Comparison of ENCODE assay signal across 10 cellular contexts in genomic region chr22:31586137-31586920, GRCh38.
DNase-seq lines count a peak whose midpoint lies in the region; ATAC-seq and TF ChIP-seq lines count a peak whose summit lies in the region.
"Had no signal": no experiment of that assay in that cellular context is flagged by ENCODE, and none has a peak within 500 bp of the region (broad histone marks: within the 10 kb centered on the region; RNA-seq: fewer than 3 reads in every experiment).

No MANE protein-coding gene starts in this region.

- H3K27me3 ChIP-seq in brain microvascular endothelial cell (replicated peaks) (no peaks in the 10 kb centered on the region), lung (ENCODE audit: control insufficient read depth, insufficient read depth) (no peaks in the 10 kb centered on the region)

- H3K4me3 ChIP-seq in brain microvascular endothelial cell (ENCODE audit: low read depth, low read length) (no peak overlapping the region), lung (no peak overlapping the region)

- ATAC-seq in lung (ENCODE audit: insufficient read depth, low FRiP score) (peak; percentile 19), GM21619 (IDR thresholded peaks at IDR 0.05; ENCODE audit: unreplicated experiment) (no peak), left lobe of liver (no peak)

- DNase-seq in LHCN-M2 (ENCODE audit: low read depth): peak; percentile 61
- peak; percentile 87 for DNase-seq in brain microvascular endothelial cell
- DNase-seq in lung (ENCODE audit: low spot score): no peak
- no peak for DNase-seq in NCI-H774 (lab: John Stamatoyannopoulos, UW)
- DNase-seq in left lobe of liver (ENCODE audit: low spot score): no peak
- no peak for DNase-seq in substantia nigra (lab: John Stamatoyannopoulos, UW)
- DNase-seq: effector CD4-positive, alpha-beta T cell; NCI-H526 treated with DMSO at 0.1 percent for 48 hours had no signal

- no peaks in the 10 kb centered on the region for H3K4me1 ChIP-seq in lung (ENCODE audit: control insufficient read depth in 2 of 2, insufficient read depth in 2 of 2, low read length in 2 of 2)

- no peaks in the 10 kb centered on the region for H3K9me3 ChIP-seq in lung (ENCODE audit: control insufficient read depth in 2 of 2, insufficient read depth in 1 of 2, low read length in 1 of 2)

- H3K36me3 ChIP-seq in brain microvascular endothelial cell (replicated peaks): no peaks in the 10 kb centered on the region
- H3K36me3 ChIP-seq in lung (ENCODE audit: control insufficient read depth in 2 of 2, insufficient read depth in 2 of 2, low read length in 2 of 2): peaks cover 2 to 20% of the 10 kb centered on the region in 2 donors

- H3K27ac ChIP-seq in C4-2B (peak overlapping the region; percentile 33; the same call in 1 of the 2 replicates), brain microvascular endothelial cell (peak overlapping the region; percentile 88), lung (ENCODE audit: low read depth in 1 of 2, low read length in 1 of 2) (peak overlapping the region in 1 of 2 donors; percentile 50), substantia nigra (ENCODE audit: low read depth, low read length, poor library complexity, severe bottlenecking) (no peak overlapping the region)

- TF ChIP-seq CTCF in C4-2B (conservative IDR thresholded peaks at IDR 0.05) (no peak), brain microvascular endothelial cell (IDR thresholded peaks at IDR 0.05; ENCODE audit: low read depth, low read length, missing control alignments) (no peak), lung (IDR thresholded peaks at IDR 0.05; ENCODE audit: control extremely low read depth, extremely low read depth) (no peak)

- in situ Hi-C loops in brain microvascular endothelial cell (cut with HindIII; ENCODE audit: low pct_ligation_motif_present, low sequenced_read_pairs): no loop called here

- WGBS in lung, 2 donors: 76 to 82% methylated on average over 7 of the region's 7 CpGs

Comparison
In these comparisons a context has a peak if more than half of its experiments do, and no peak if none do; other contexts are left out.
1. DNase-seq: peak in LHCN-M2 (single experiment) and brain microvascular endothelial cell (single experiment); none in lung (single experiment), NCI-H774 (single experiment), left lobe of liver (single experiment) and substantia nigra (0 of 49).